In genomic region chr7:51029131-51029530, GRCh38 we compare ENCODE assay signal across 18 cellular contexts.
DNase-seq lines count a peak whose midpoint lies in the region; ATAC-seq, FAIRE-seq and TF ChIP-seq lines count a peak whose summit lies in the region.
"Had no signal": no experiment of that assay in that cellular context is flagged by ENCODE, and none has a peak within 500 bp of the region (broad histone marks: within the 10 kb centered on the region; RNA-seq: fewer than 3 reads in every experiment).

No MANE protein-coding gene starts in this region.

- no peak overlapping the region for H2BK15ac ChIP-seq in mesenchymal stem cell (ENCODE audit: low read depth, poor library complexity, severe bottlenecking)

- H2AK5ac ChIP-seq in mesenchymal stem cell (ENCODE audit: low read length, severe bottlenecking), result peak overlapping the region; percentile 28

- peak overlapping the region in 5 of 10 donors; percentile 7 to 65 (median 44) for H3K27ac ChIP-seq in heart right ventricle
- peak overlapping the region; percentile 57 for H3K27ac ChIP-seq in astrocyte (ENCODE audit: low read depth, low read length)
- H3K27ac ChIP-seq in mesenchymal stem cell (ENCODE audit: low read length, poor library complexity, severe bottlenecking), result no peak overlapping the region
- H3K27ac ChIP-seq: SJSA1 had no signal

- H3K27me3 Mint-ChIP-seq in astrocyte (ENCODE audit: low read depth, unreplicated experiment), result no peaks in the 10 kb centered on the region
- H3K27me3 Mint-ChIP-seq: CD4-positive, alpha-beta T cell had no signal

- H3K4me3 Mint-ChIP-seq in astrocyte (ENCODE audit: unreplicated experiment), result no peak overlapping the region
- H3K4me3 Mint-ChIP-seq: CD4-positive, alpha-beta T cell; H9 had no signal

- no peak overlapping the region for H2BK120ac ChIP-seq in mesenchymal stem cell (ENCODE audit: low read depth, low read length)

- H3K4me1 ChIP-seq in heart right ventricle (peaks cover 0 to 19% (median 7%) of the 10 kb centered on the region in 9 donors), astrocyte (ENCODE audit: insufficient read depth, low read length) (peaks cover 33% of the 10 kb centered on the region), mesenchymal stem cell (ENCODE audit: control insufficient read depth, insufficient read depth, low read depth, low read length) (peaks cover 18% of the 10 kb centered on the region)
- H3K4me1 ChIP-seq: Caco-2, SJSA1 had no signal

- H4K91ac ChIP-seq in mesenchymal stem cell (ENCODE audit: low read length), result peak overlapping the region; percentile 52

- no peak overlapping the region for H3K23ac ChIP-seq in mesenchymal stem cell (ENCODE audit: low read length in 2 of 2)

- FAIRE-seq in astrocyte (lab: Jason Lieb, UNC), result no peak
- FAIRE-seq: G401.6 had no signal

- no peaks in the 10 kb centered on the region for H4K20me1 ChIP-seq in astrocyte (ENCODE audit: insufficient read depth, low read length)

- WGBS in heart right ventricle, 2 donors, result 69 to 73% methylated on average over 13 of the region's 13 CpGs
- 88% methylated on average over 12 of the region's 13 CpGs for WGBS in mesenchymal stem cell

- peak overlapping the region in 1 of 2 experiments; percentile 40 for H3K4ac ChIP-seq in mesenchymal stem cell (ENCODE audit: low read depth in 1 of 2, low read length in 2 of 2)

- H3K14ac ChIP-seq in mesenchymal stem cell (ENCODE audit: low read length in 2 of 2), result no peak overlapping the region

- peak in 1 of 2 donors; percentile 40 for DNase-seq in heart right ventricle
- no peak for DNase-seq in cardiac septum (ENCODE audit: low spot score)
- DNase-seq in astrocyte (ENCODE audit: low read depth), result no peak
- no peak for DNase-seq in mesenchymal stem cell
- DNase-seq in NCI-H1048 (lab: John Stamatoyannopoulos, UW), result no peak
- DNase-seq in superior temporal gyrus (ENCODE audit: extremely low spot score), result no peak
- DNase-seq in activated CD4-positive, alpha-beta T cell treated with anti-CD3 and anti-CD28 coated beads for 48 hours, result no peak
- DNase-seq: Caco-2; CD4-positive, alpha-beta T cell; H9; Kasumi-1; MM.1S; NCI-H1105; NCI-H1694 treated with DMSO at 0.1 percent for 48 hours; NK-92 treated with Interleukin-12 subunit alpha and Interleukin-12 subunit beta, amount 100 ng/mL, for 24 hours; RPMI8226 had no signal

- peak in 6 of 8 donors; percentile 19 to 84 (median 64) for ATAC-seq in heart right ventricle

- H2BK5ac ChIP-seq in mesenchymal stem cell (ENCODE audit: low read depth, low read length, poor library complexity, severe bottlenecking), result no peak overlapping the region

- H3K27me3 ChIP-seq in heart right ventricle, result no peaks in the 10 kb centered on the region
- no peaks in the 10 kb centered on the region for H3K27me3 ChIP-seq in astrocyte (ENCODE audit: insufficient read depth, low read length)
- no peaks in the 10 kb centered on the region for H3K27me3 ChIP-seq in mesenchymal stem cell (ENCODE audit: control insufficient read depth in 1 of 2, insufficient read depth in 1 of 2, low read length in 2 of 2)
- H3K27me3 ChIP-seq: SJSA1 had no signal

- no peak for TF ChIP-seq CTCF in heart right ventricle (IDR thresholded peaks at IDR 0.05)
- TF ChIP-seq CTCF in astrocyte (IDR thresholded peaks at IDR 0.05; ENCODE audit: insufficient read depth, low read depth, low read length), result no peak

- H2AFZ ChIP-seq in astrocyte (ENCODE audit: low read depth, low read length) (no peak overlapping the region), mesenchymal stem cell (ENCODE audit: low read depth, low read length) (no peak overlapping the region)

- H3K9ac ChIP-seq in astrocyte (ENCODE audit: low read length) (no peak overlapping the region), mesenchymal stem cell (ENCODE audit: low read length) (no peak overlapping the region)

- H3K36me3 ChIP-seq in heart right ventricle (no peaks in the 10 kb centered on the region), astrocyte (ENCODE audit: insufficient read depth, low read length) (no peaks in the 10 kb centered on the region), mesenchymal stem cell (ENCODE audit: control insufficient read depth in 1 of 2, insufficient read depth in 2 of 2, low read depth in 1 of 2, low read length in 2 of 2) (no peaks in the 10 kb centered on the region)
- H3K36me3 ChIP-seq: SJSA1 had no signal

- H3K18ac ChIP-seq in mesenchymal stem cell (ENCODE audit: low read depth in 1 of 2, low read length in 2 of 2), result peak overlapping the region; percentile 10 to 69

- no peaks in the 10 kb centered on the region for H3K79me2 ChIP-seq in astrocyte (ENCODE audit: insufficient read depth, low read length)

- H2BK12ac ChIP-seq in mesenchymal stem cell (ENCODE audit: low read length in 2 of 2), result peak overlapping the region; percentile 64 to 89

- H3K4me1 Mint-ChIP-seq in astrocyte (ENCODE audit: low read depth, unreplicated experiment), result peaks cover 26% of the 10 kb centered on the region

- no peaks in the 10 kb centered on the region for H3K79me1 ChIP-seq in mesenchymal stem cell (replicated peaks; ENCODE audit: low read length, poor library complexity, severe bottlenecking)

- H3K4me3 ChIP-seq in heart right ventricle, result peak overlapping the region in 2 of 10 donors; percentile 4 to 22
- H3K4me3 ChIP-seq in astrocyte (ENCODE audit: insufficient read depth, low read depth, low read length), result no peak overlapping the region
- H3K4me3 ChIP-seq in mesenchymal stem cell (ENCODE audit: insufficient read depth in 1 of 2, low read depth in 1 of 2, low read length in 2 of 2), result no peak overlapping the region
- H3K4me3 ChIP-seq: SJSA1 had no signal

- intact Hi-C loops in heart right ventricle (cut with DNase I) (no loop called here), cardiac septum (cut with DNase I) (no loop called here)

- H3K27ac Mint-ChIP-seq in astrocyte (ENCODE audit: unreplicated experiment), result no peak overlapping the region
- H3K27ac Mint-ChIP-seq: CD4-positive, alpha-beta T cell had no signal

- no peaks in the 10 kb centered on the region for H3K9me3 Mint-ChIP-seq in astrocyte (ENCODE audit: unreplicated experiment)
- H3K9me3 Mint-ChIP-seq: CD4-positive, alpha-beta T cell; H9 had no signal

- H3K4me2 ChIP-seq in astrocyte (ENCODE audit: low read length), result peak overlapping the region; percentile 9
- no peak overlapping the region for H3K4me2 ChIP-seq in mesenchymal stem cell (ENCODE audit: low read length, poor library complexity, severe bottlenecking)

- H3K36me3 Mint-ChIP-seq in astrocyte (ENCODE audit: low read depth, unreplicated experiment), result no peaks in the 10 kb centered on the region

- H3K9me3 ChIP-seq in heart right ventricle (no peaks in the 10 kb centered on the region), astrocyte (ENCODE audit: insufficient read depth, low read depth, low read length) (no peaks in the 10 kb centered on the region), mesenchymal stem cell (ENCODE audit: control insufficient read depth, low read length) (no peaks in the 10 kb centered on the region)
- H3K9me3 ChIP-seq: Caco-2, SJSA1 had no signal

- peak overlapping the region; percentile 10 for H4K8ac ChIP-seq in mesenchymal stem cell (ENCODE audit: low read length)
